In genomic region chr12:47223848-47224213, GRCh38 we compare ENCODE assay signal across 1 cellular context.
TF ChIP-seq lines count a peak whose summit lies in the region.

No MANE protein-coding gene starts in this region.

TF ChIP-seq in HepG2, 621 proteins besides CTCF, POLR2A, EP300 and RAD21 (continued from another document):
- peak; percentile 9; the same call in 1 of the 2 replicates for TF ChIP-seq TFDP2 (CRISPR knock-in tag; IDR thresholded peaks at IDR 0.05)
- TF ChIP-seq PATZ1 (CRISPR knock-in tag; IDR thresholded peaks at IDR 0.05), result no peak
- TF ChIP-seq ATF7 (IDR thresholded peaks at IDR 0.05), result peak; percentile 15; the same call in 1 of the 2 replicates
- no peak for TF ChIP-seq ATF7 (CRISPR knock-in tag; IDR thresholded peaks at IDR 0.05)
- TF ChIP-seq SOX5 (CRISPR knock-in tag; IDR thresholded peaks at IDR 0.05; ENCODE audit: borderline replicate concordance), result peak; percentile 59; the same call in 1 of the 2 replicates
- TF ChIP-seq ZNF775 (CRISPR knock-in tag; IDR thresholded peaks at IDR 0.05; ENCODE audit: borderline replicate concordance), result no peak
- TF ChIP-seq HMGXB4 (CRISPR knock-in tag; IDR thresholded peaks at IDR 0.05; ENCODE audit: borderline replicate concordance in 1 of 2, low read depth in 1 of 2), result peak in 1 of 2 experiments; percentile 33; a peak in 1 of 4 replicates
- 0 out of 2 replicates have a peak, but pooled peaks have one; percentile 26 for TF ChIP-seq DMAP1 (CRISPR knock-in tag; IDR thresholded peaks at IDR 0.05)
- TF ChIP-seq NR0B2 (CRISPR knock-in tag; IDR thresholded peaks at IDR 0.05), result no peak
- no peak for TF ChIP-seq HDAC2 (CRISPR knock-in tag; IDR thresholded peaks at IDR 0.05)
- TF ChIP-seq MAX (IDR thresholded peaks at IDR 0.05), result peak; percentile 40; the same call in 1 of the 2 replicates
- no peak for TF ChIP-seq ZNF225 (CRISPR knock-in tag; IDR thresholded peaks at IDR 0.05)
- TF ChIP-seq MYNN (CRISPR knock-in tag; IDR thresholded peaks at IDR 0.05; ENCODE audit: low read depth), result no peak
- peak; percentile 35; the same call in 1 of the 2 replicates for TF ChIP-seq NCOA2 (CRISPR knock-in tag; IDR thresholded peaks at IDR 0.05)
- TF ChIP-seq TFAP4 (IDR thresholded peaks at IDR 0.05; ENCODE audit: borderline replicate concordance, low read depth), result peak; percentile 59; the same call in 1 of the 2 replicates
- no peak for TF ChIP-seq FOXJ3 (CRISPR knock-in tag; IDR thresholded peaks at IDR 0.05; ENCODE audit: borderline replicate concordance)
- TF ChIP-seq ATF4 (CRISPR knock-in tag; IDR thresholded peaks at IDR 0.05), result peak in 1 of 2 experiments; percentile 80; a peak in 2 of 4 replicates
- TF ChIP-seq HMG20A (CRISPR knock-in tag; IDR thresholded peaks at IDR 0.05; ENCODE audit: borderline replicate concordance), result peak; percentile 30; the same call in 1 of the 2 replicates
- TF ChIP-seq NCOR1 (IDR thresholded peaks at IDR 0.05; ENCODE audit: borderline replicate concordance, low read length), result peak; percentile 66
- no peak for TF ChIP-seq POGZ (CRISPR knock-in tag; IDR thresholded peaks at IDR 0.05)
- 0 out of 2 replicates have a peak, but pooled peaks have one; percentile 30 for TF ChIP-seq SALL1 (CRISPR knock-in tag; IDR thresholded peaks at IDR 0.05)
- peak; percentile 77 for TF ChIP-seq CEBPG (CRISPR knock-in tag; IDR thresholded peaks at IDR 0.05)
- no peak for TF ChIP-seq ZNF354B (CRISPR knock-in tag; IDR thresholded peaks at IDR 0.05)
- TF ChIP-seq ZBTB43 (CRISPR knock-in tag; conservative IDR thresholded peaks at IDR 0.05), result no peak
- TF ChIP-seq HNF4A (CRISPR knock-in tag; IDR thresholded peaks at IDR 0.05), result peak; percentile 77
- TF ChIP-seq RARA (CRISPR knock-in tag; IDR thresholded peaks at IDR 0.05), result peak; percentile 19; the same call in 1 of the 2 replicates
- no peak for TF ChIP-seq SOX6 (IDR thresholded peaks at IDR 0.05)
- TF ChIP-seq SOX6 (CRISPR knock-in tag; IDR thresholded peaks at IDR 0.05), result peak; percentile 36; the same call in 1 of the 2 replicates
- TF ChIP-seq MIER2 (CRISPR knock-in tag; IDR thresholded peaks at IDR 0.05), result 0 out of 2 replicates have a peak, but pooled peaks have one; percentile 23
- no peak for TF ChIP-seq SOX13 (IDR thresholded peaks at IDR 0.05)
- peak in 1 of 2 experiments; percentile 74; a peak in 1 of 4 replicates for TF ChIP-seq SOX13 (CRISPR knock-in tag; conservative IDR thresholded peaks at IDR 0.05 in 1 of 2, IDR thresholded peaks at IDR 0.05 in 1 of 2)
- TF ChIP-seq GATAD2A (CRISPR knock-in tag; IDR thresholded peaks at IDR 0.05), result peak; percentile 48; the same call in 1 of the 2 replicates
- peak; percentile 11; the same call in 1 of the 2 replicates for TF ChIP-seq RXRB (CRISPR knock-in tag; IDR thresholded peaks at IDR 0.05; ENCODE audit: borderline replicate concordance)
- peak; percentile 38; the same call in 1 of the 2 replicates for TF ChIP-seq BCL6 (CRISPR knock-in tag; IDR thresholded peaks at IDR 0.05)
- TF ChIP-seq CEBPB (IDR thresholded peaks at IDR 0.05; ENCODE audit: borderline replicate concordance, low read depth, low read length), result peak; percentile 60; the same call in 1 of the 2 replicates
- TF ChIP-seq ZNF7 (CRISPR knock-in tag; IDR thresholded peaks at IDR 0.05), result 0 out of 2 replicates have a peak, but pooled peaks have one; percentile 51
- peak; percentile 35; the same call in 1 of the 2 replicates for TF ChIP-seq SAP130 (CRISPR knock-in tag; IDR thresholded peaks at IDR 0.05; ENCODE audit: low read depth)
- TF ChIP-seq ARID5B (CRISPR knock-in tag; IDR thresholded peaks at IDR 0.05), result peak; percentile 75
